Comparison of ENCODE assay signal across 8 cellular contexts in the genomic region with DNA sequence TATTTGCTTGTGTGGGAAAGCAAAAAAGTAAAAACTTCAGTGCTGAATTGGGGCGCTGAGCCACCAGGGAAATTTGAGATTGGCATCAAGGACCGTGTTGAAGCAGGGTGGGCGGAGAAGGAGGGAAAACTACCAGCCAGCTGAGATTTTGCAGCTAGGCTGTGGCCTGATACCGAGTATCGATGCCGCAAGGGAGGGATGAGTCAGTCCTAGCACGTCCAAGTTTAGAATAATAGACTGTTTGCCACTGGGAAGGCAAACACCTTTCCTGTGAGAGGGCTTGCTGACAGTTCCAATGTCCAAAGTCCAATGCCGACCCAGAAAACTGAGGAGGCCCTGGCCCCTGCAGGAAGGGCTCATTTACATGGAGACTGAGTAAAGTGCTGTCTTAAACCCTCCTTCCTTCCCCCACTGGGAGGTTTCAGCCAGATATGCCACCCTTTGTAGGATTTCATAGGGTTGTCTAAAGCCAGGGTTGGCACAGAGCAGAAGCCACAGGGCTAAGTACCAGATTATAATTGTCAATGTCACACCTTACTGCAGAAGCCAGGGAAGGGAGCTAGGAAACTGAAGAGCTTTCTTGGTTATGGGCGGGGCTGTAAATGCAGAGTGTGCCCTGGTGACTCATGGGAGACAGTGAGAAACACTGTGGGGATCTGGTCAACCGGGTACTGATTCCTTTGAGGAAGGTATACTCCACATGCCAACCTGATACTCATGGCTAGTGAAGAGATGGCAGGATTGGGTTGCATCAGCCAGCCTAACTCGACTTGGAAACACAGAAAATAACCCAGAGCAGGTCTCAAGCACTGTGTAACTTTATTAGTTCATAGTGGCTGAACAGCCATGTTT. TPM values are rescaled to one million over a fixed set of nuclear protein-coding genes. Genes with fewer than 3 reads are reported as not detected.
DNase-seq lines count a peak whose midpoint lies in the region; ATAC-seq and FAIRE-seq lines count a peak whose summit lies in the region.

No MANE protein-coding gene starts in this region.

- 7 to 36% (median 21%) methylated on average over 11 of the region's 11 CpGs for WGBS in small intestine, 3 donors

- H3K4me1 ChIP-seq in iPS-20b (ENCODE audit: insufficient read depth, low read length): peaks cover 30% of the 10 kb centered on the region; the same call in 1 of the 2 replicates
- H3K4me1 ChIP-seq in small intestine (ENCODE audit: control insufficient read depth in 2 of 2, insufficient read depth in 1 of 2, low read depth in 1 of 2, low read length in 1 of 2): peaks cover 0 to 6% of the 10 kb centered on the region in 2 donors

- H3K9me3 ChIP-seq in iPS-20b (ENCODE audit: insufficient read depth, low read depth, low read length): no peaks in the 10 kb centered on the region
- H3K9me3 ChIP-seq in small intestine (ENCODE audit: control insufficient read depth, low read depth): no peaks in the 10 kb centered on the region

- H3K36me3 ChIP-seq in iPS-20b (ENCODE audit: insufficient read depth, low read depth, low read length): no peaks in the 10 kb centered on the region
- H3K36me3 ChIP-seq in small intestine (ENCODE audit: control insufficient read depth in 2 of 2, insufficient read depth in 2 of 2, low read length in 2 of 2): no peaks in the 10 kb centered on the region

- H3K27ac ChIP-seq in iPS-20b (ENCODE audit: low read length): peak overlapping the region; percentile 83
- H3K27ac ChIP-seq in small intestine (ENCODE audit: low read depth in 1 of 2, low read length in 1 of 2): peak overlapping the region; percentile 89 to 93

- H3K4me3 ChIP-seq in iPS-20b (ENCODE audit: low read length): peak overlapping the region; percentile 56
- no peak overlapping the region for H3K4me3 ChIP-seq in small intestine (ENCODE audit: low read depth in 1 of 2, low read length in 2 of 2)

- peak; percentile 19 for DNase-seq in DMS153 treated with DMSO at 0.1 percent for 48 hours (lab: John Stamatoyannopoulos, UW; ENCODE audit: unreplicated experiment)
- peak; percentile 94 for DNase-seq in M059J (ENCODE audit: low read depth)
- DNase-seq in amniotic stem cell (lab: John Stamatoyannopoulos, UW): peak; percentile 23
- DNase-seq in small intestine: peak; percentile 96
- DNase-seq in GM19239 (ENCODE audit: insufficient read length, low spot score): no peak

- no peaks in the 10 kb centered on the region for H3K27me3 ChIP-seq in iPS-20b (ENCODE audit: insufficient read depth, low read length)
- no peaks in the 10 kb centered on the region for H3K27me3 ChIP-seq in small intestine (ENCODE audit: control insufficient read depth in 2 of 2, insufficient read depth in 2 of 2, low read length in 2 of 2)

- ATAC-seq in GM21423 (IDR thresholded peaks at IDR 0.05; ENCODE audit: unreplicated experiment) (no peak), GM19455 (IDR thresholded peaks at IDR 0.05; ENCODE audit: unreplicated experiment) (no peak)

- peak overlapping the region; percentile 60 for H3K9ac ChIP-seq in iPS-20b (ENCODE audit: low read depth, low read length)

- no peak for FAIRE-seq in small intestine (lab: Jason Lieb, UNC)
- no peak for FAIRE-seq in GM19239 (lab: Jason Lieb, UNC)

RNA-seq across cellular contexts. Expression of a gene that starts 28.4 kb away (rescaled TPM):
- 7.6 and 21.9 TPM in 2 replicates for total RNA-seq in M059J (2014; rRNA removed; shearing (Covaris generic))
- 10 to 100 TPM; 16.2 to 19.9 (median 18.5) TPM for polyA plus RNA-seq in small intestine
